ENCODE assay signal across 32 cellular contexts in genomic region chr21:37028579-37028978, GRCh38. TPM values are rescaled to one million over a fixed set of nuclear protein-coding genes. Genes with fewer than 3 reads are reported as not detected.
DNase-seq lines count a peak whose midpoint lies in the region; ATAC-seq, FAIRE-seq and TF ChIP-seq lines count a peak whose summit lies in the region.
"Had no signal": no experiment of that assay in that cellular context is flagged by ENCODE, and none has a peak within 500 bp of the region (broad histone marks: within the 10 kb centered on the region; RNA-seq: fewer than 3 reads in every experiment).

No MANE protein-coding gene starts in this region.

- BruUV-seq in K562 (replicated peaks; lab: Mats Ljungman, UMichigan): no TSS peak

- H3K27ac ChIP-seq in right atrium auricular region: no peak overlapping the region
- H3K27ac ChIP-seq in right cardiac atrium (ENCODE audit: low read length): no peak overlapping the region
- no peak overlapping the region for H3K27ac ChIP-seq in K562 (ENCODE audit: extremely low read depth, low read depth, low read length)
- H3K27ac ChIP-seq: BLaER1, dorsolateral prefrontal cortex, left lung, pancreas, right lobe of liver, SK-N-MC, upper lobe of right lung had no signal

- no peaks in the 10 kb centered on the region for H3K4me1 Mint-ChIP-seq in stimulated activated naive CD8-positive, alpha-beta T cell treated with anti-CD3 and anti-CD28 coated beads, Interleukin-15, amount 100 ng/mL, for 72 hours
- H3K4me1 Mint-ChIP-seq: immature natural killer cell, naive B cell had no signal

- H3K27me3 ChIP-seq in right atrium auricular region (no peaks in the 10 kb centered on the region), right cardiac atrium (ENCODE audit: control insufficient read depth, insufficient read depth) (no peaks in the 10 kb centered on the region), K562 (ENCODE audit: control insufficient read depth in 2 of 2, insufficient read depth in 2 of 2, low read length in 2 of 2) (no peaks in the 10 kb centered on the region)
- H3K27me3 ChIP-seq: BLaER1, dorsolateral prefrontal cortex, left lung, pancreas, right lobe of liver, upper lobe of right lung had no signal

- POLR2A ChIA-PET in K562 (lab: Yijun Ruan, JAX): no interaction called here

- H3K4me2 ChIP-seq in K562 (ENCODE audit: insufficient read depth, low read length): no peak overlapping the region
- H3K4me2 ChIP-seq: BLaER1 had no signal

- TF ChIP-seq CTCF in right atrium auricular region (IDR thresholded peaks at IDR 0.05): no peak
- no peak for TF ChIP-seq CTCF in K562 (IDR thresholded peaks at IDR 0.05 in 2 of 3, conservative IDR thresholded peaks at IDR 0.05 in 1 of 3; ENCODE audit: insufficient read depth in 2 of 3, low read depth in 1 of 3, low read length in 3 of 3)
- no peak for TF ChIP-seq CTCF in foreskin fibroblast (IDR thresholded peaks at IDR 0.05; ENCODE audit: low read depth, low read length)

- TF ChIP-seq EP300 in K562 (IDR thresholded peaks at IDR 0.05; ENCODE audit: low read length): no peak

- H3K36me3 ChIP-seq in right atrium auricular region (no peaks in the 10 kb centered on the region), K562 (ENCODE audit: control insufficient read depth, insufficient read depth, low read length) (no peaks in the 10 kb centered on the region)
- H3K36me3 ChIP-seq: BLaER1, left lung, pancreas, right lobe of liver, upper lobe of right lung had no signal

- no peak overlapping the region for H3K9ac ChIP-seq in K562 (ENCODE audit: insufficient read depth in 1 of 2, low read depth in 2 of 2, low read length in 2 of 2)
- H3K9ac ChIP-seq: BLaER1 had no signal

- in situ Hi-C loops in K562 (cut with MboI): no loop called here

- H3K27ac Mint-ChIP-seq in stimulated activated naive CD8-positive, alpha-beta T cell treated with anti-CD3 and anti-CD28 coated beads, Interleukin-15, amount 100 ng/mL, for 72 hours: no peak overlapping the region
- H3K27ac Mint-ChIP-seq: activated T-cell treated with anti-CD3 and anti-CD28 coated beads, Interleukin-2, amount 50 U/mL, for 24 hours; IgD-negative memory B cell; immature natural killer cell; stimulated activated naive CD8-positive, alpha-beta T cell treated with anti-CD3 and anti-CD28 coated beads, Interleukin-15, Interleukin-2, amounts not matched to agents 100 ng/mL and 50 ng/mL, for 24 hours had no signal

- H3K4me3 ChIP-seq in right atrium auricular region: no peak overlapping the region
- H3K4me3 ChIP-seq in right cardiac atrium (ENCODE audit: low read length): no peak overlapping the region
- H3K4me3 ChIP-seq in K562: no peak overlapping the region
- no peak overlapping the region for H3K4me3 ChIP-seq in foreskin fibroblast (ENCODE audit: low read depth in 1 of 2, low read length in 2 of 2)
- H3K4me3 ChIP-seq: BLaER1, dorsolateral prefrontal cortex, left lung, pancreas, right lobe of liver, SK-N-MC, upper lobe of right lung had no signal

- CTCF ChIA-PET in K562 (lab: Yijun Ruan, JAX; ENCODE audit: low intra/inter-chr PET ratio): no interaction called here

- H2AFZ ChIP-seq in K562 (ENCODE audit: low read depth, low read length): no peak overlapping the region

- TF ChIP-seq POLR2A in K562 (conservative IDR thresholded peaks at IDR 0.05): no peak

- H3K9me1 ChIP-seq in K562 (ENCODE audit: control insufficient read depth, insufficient read depth, low read length): no peaks in the 10 kb centered on the region

- ATAC-seq in right cardiac atrium: no peak
- no peak for ATAC-seq in K562
- no peak for ATAC-seq in stimulated activated naive CD8-positive, alpha-beta T cell treated with anti-CD3 and anti-CD28 coated beads, Interleukin-15, amount 100 ng/mL, for 72 hours
- ATAC-seq: left lung, pancreas, right lobe of liver, upper lobe of right lung had no signal

- 76% methylated on average over 4 of the region's 4 CpGs for WGBS in right cardiac atrium
- WGBS in K562 (ENCODE audit: insufficient coverage, low coverage, missing lambda C conversion rate): 32% methylated on average over 4 of the region's 4 CpGs

- no peaks in the 10 kb centered on the region for H4K20me1 ChIP-seq in K562 (replicated peaks; ENCODE audit: control insufficient read depth, insufficient read depth, low read length)
- H4K20me1 ChIP-seq: BLaER1 had no signal

- intact Hi-C loops in right cardiac atrium (cut with DNase I): no loop called here
- intact Hi-C loops in K562 (cut with micrococcal nuclease): no loop called here

- DNase-seq in right atrium auricular region (ENCODE audit: low spot score) (peak; percentile 50), right cardiac atrium (no peak), K562 (ENCODE audit: extremely low read depth in 1 of 4, low spot score in 3 of 4) (no peak), foreskin fibroblast (peak; percentile 10 to 44), midbrain (lab: John Stamatoyannopoulos, UW) (no peak), SHP77 (lab: John Stamatoyannopoulos, UW) (no peak)
- no peak for DNase-seq in stimulated activated naive CD8-positive, alpha-beta T cell treated with anti-CD3 and anti-CD28 coated beads, Interleukin-15, amount 100 ng/mL, for 72 hours
- no peak for DNase-seq in activated naive CD4-positive, alpha-beta T cell treated with Interleukin-2 at 50 U/mL for 16 hours
- DNase-seq: ACHN; activated CD4-positive, alpha-beta T cell treated with anti-CD3 and anti-CD28 coated beads for 4 hours; activated gamma-delta T cell treated with Interleukin-2 at 50 U/mL for 16 hours; activated T-cell treated with anti-CD3 and anti-CD28 coated beads, Interleukin-2, amount 50 U/mL, for 24 hours; amniotic stem cell; caudate nucleus; dorsolateral prefrontal cortex; foreskin melanocyte; immature natural killer cell; left lung; mesendoderm; naive B cell; NCI-H1436; NCI-H510A; pancreas; right lobe of liver; T-helper 2 cell; upper lobe of right lung had no signal

- H3K4me3 Mint-ChIP-seq in stimulated activated naive CD8-positive, alpha-beta T cell treated with anti-CD3 and anti-CD28 coated beads, Interleukin-15, amount 100 ng/mL, for 72 hours: no peak overlapping the region
- H3K4me3 Mint-ChIP-seq: activated T-cell treated with anti-CD3 and anti-CD28 coated beads, Interleukin-2, amount 50 U/mL, for 24 hours; IgD-negative memory B cell; immature natural killer cell; naive B cell; stimulated activated naive CD8-positive, alpha-beta T cell treated with anti-CD3 and anti-CD28 coated beads, Interleukin-15, Interleukin-2, amounts not matched to agents 100 ng/mL and 50 ng/mL, for 24 hours had no signal

- H3K4me1 ChIP-seq in right atrium auricular region (no peaks in the 10 kb centered on the region), right cardiac atrium (ENCODE audit: control insufficient read depth, insufficient read depth, low read length) (no peaks in the 10 kb centered on the region), K562 (replicated peaks in 1 of 2; ENCODE audit: control insufficient read depth in 2 of 2, insufficient read depth in 2 of 2, low read length in 2 of 2) (no peaks in the 10 kb centered on the region)
- H3K4me1 ChIP-seq: left lung, pancreas, right lobe of liver, upper lobe of right lung had no signal

- H3K9me3 Mint-ChIP-seq in stimulated activated naive CD8-positive, alpha-beta T cell treated with anti-CD3 and anti-CD28 coated beads, Interleukin-15, amount 100 ng/mL, for 72 hours: no peaks in the 10 kb centered on the region
- H3K9me3 Mint-ChIP-seq: activated T-cell treated with anti-CD3 and anti-CD28 coated beads, Interleukin-2, amount 50 U/mL, for 24 hours; IgD-negative memory B cell; stimulated activated naive CD8-positive, alpha-beta T cell treated with anti-CD3 and anti-CD28 coated beads, Interleukin-15, Interleukin-2, amounts not matched to agents 100 ng/mL and 50 ng/mL, for 24 hours had no signal

- H3K27me3 Mint-ChIP-seq in stimulated activated naive CD8-positive, alpha-beta T cell treated with anti-CD3 and anti-CD28 coated beads, Interleukin-15, amount 100 ng/mL, for 72 hours: no peaks in the 10 kb centered on the region
- H3K27me3 Mint-ChIP-seq: activated T-cell treated with anti-CD3 and anti-CD28 coated beads, Interleukin-2, amount 50 U/mL, for 24 hours had no signal

- no peak for FAIRE-seq in K562 (lab: Jason Lieb, UNC)
- FAIRE-seq: endothelial cell of umbilical vein, GM18507, pancreas had no signal

- no peak for TF ChIP-seq RAD21 in K562 (CRISPR knock-in tag; conservative IDR thresholded peaks at IDR 0.05 in 1 of 2, IDR thresholded peaks at IDR 0.05 in 1 of 2)

- H3K9me3 ChIP-seq in right atrium auricular region: no peaks in the 10 kb centered on the region
- no peaks in the 10 kb centered on the region for H3K9me3 ChIP-seq in right cardiac atrium (ENCODE audit: control insufficient read depth, low read length)
- H3K9me3 ChIP-seq in K562 (replicated peaks; ENCODE audit: control insufficient read depth, insufficient read depth, low read depth, low read length): no peaks in the 10 kb centered on the region
- H3K9me3 ChIP-seq: BLaER1, left lung, pancreas, right lobe of liver, upper lobe of right lung had no signal

- H3K79me2 ChIP-seq in K562 (ENCODE audit: control insufficient read depth, insufficient read depth, low read length): no peaks in the 10 kb centered on the region

RNA-seq across cellular contexts. Expression of gene RIPPLY3, which starts 22.1 kb away (rescaled TPM):
- not detected for total RNA-seq in right atrium auricular region
- not detected for total RNA-seq in right cardiac atrium
- not detected for polyA plus RNA-seq in right cardiac atrium
- not detected in 2 replicates for total RNA-seq in K562 (2011; cell fraction: chromatin; rRNA removed; ENCODE audit: low replicate concordance)
- total RNA-seq in K562 (2011; cell fraction: nucleolus; rRNA removed): not detected in 2 replicates
- total RNA-seq in K562 (2011; cell fraction: nucleoplasm; rRNA removed): not detected in 2 replicates
- total RNA-seq in K562 (2014; rRNA removed): not detected in 2 replicates
- total RNA-seq in K562 (2014; rRNA removed; fragmentation: Illumina TruSeq; extraction: Trizol): not detected in 2 replicates
- not detected in 2 replicates for total RNA-seq in K562 (2015; rRNA removed; fragmentation: Illumina TruSeq; extraction: Trizol)
- total RNA-seq in K562 (2021): not detected in 2 replicates
- not detected in 2 replicates for polyA plus RNA-seq in K562 (2011; rRNA removed)
- not detected in 2 replicates for polyA plus RNA-seq in K562 (2011; cell fraction: cytosol; rRNA removed)
- not detected in 2 replicates for polyA plus RNA-seq in K562 (2011; cell fraction: nucleus; rRNA removed)
- not detected in 2 replicates for polyA plus RNA-seq in K562 (2012)
- not detected in 2 replicates for polyA plus RNA-seq in K562 (2014; fragmentation: Illumina TruSeq; extraction: Trizol)
- polyA plus RNA-seq in K562 (2014; fragmentation: Nextera tagmentation; extraction: Ambion mirVana): not detected
- not detected in 2 replicates for polyA plus RNA-seq in K562 (2014; rRNA removed)
- polyA minus RNA-seq in K562 (2011; rRNA and poly(A)+ RNA removed): not detected in 2 replicates
- not detected in 2 replicates for polyA minus RNA-seq in K562 (2011; cell fraction: cytosol; rRNA and poly(A)+ RNA removed)
- not detected in 2 replicates for polyA minus RNA-seq in K562 (2011; cell fraction: nucleus; rRNA and poly(A)+ RNA removed)
- total RNA-seq: endothelial cell of umbilical vein, upper lobe of right lung had no signal
- polyA plus RNA-seq: IgD-negative memory B cell, immature natural killer cell had no signal

RNA-seq across cellular contexts. Expression of gene PIGP, which starts 44.3 kb away (rescaled TPM):
- total RNA-seq in right atrium auricular region (10 to 100 TPM; 26.1 to 37.3 TPM), right cardiac atrium (10 to 100 TPM; 34.5 to 42.5 (median 37.8) TPM), K562 (2014; rRNA removed) (18.3 and 23.3 TPM in 2 replicates), K562 (2014; rRNA removed; fragmentation: Illumina TruSeq; extraction: Trizol) (33.9 and 41.4 TPM in 2 replicates), K562 (2015; rRNA removed; fragmentation: Illumina TruSeq; extraction: Trizol) (28.6 and 35.6 TPM in 2 replicates), K562 (2021) (26.3 and 33.2 TPM in 2 replicates)
- polyA plus RNA-seq in right cardiac atrium (50.8 TPM), K562 (2011; rRNA removed) (61.5 and 72.1 TPM in 2 replicates), K562 (2014; fragmentation: Illumina TruSeq; extraction: Trizol) (40.8 and 50.0 TPM in 2 replicates), K562 (2014; fragmentation: Nextera tagmentation; extraction: Ambion mirVana) (100 to 1,000 TPM; 108 to 122 TPM), K562 (2014; rRNA removed) (25.7 and 36.0 TPM in 2 replicates)
- 14.7 and 23.3 TPM in 2 replicates for total RNA-seq in K562 (2011; cell fraction: chromatin; rRNA removed; ENCODE audit: low replicate concordance)
- 11.3 and 13.5 TPM in 2 replicates for total RNA-seq in K562 (2011; cell fraction: nucleolus; rRNA removed)
- 22.6 and 23.7 TPM in 2 replicates for total RNA-seq in K562 (2011; cell fraction: nucleoplasm; rRNA removed)
- 19.3 and 44.8 TPM in 2 replicates for polyA plus RNA-seq in K562 (2011; cell fraction: cytosol; rRNA removed)
- 16.6 and 25.9 TPM in 2 replicates for polyA plus RNA-seq in K562 (2011; cell fraction: nucleus; rRNA removed)
- 35.4 and 65.1 TPM in 2 replicates for polyA plus RNA-seq in K562 (2012)
- polyA minus RNA-seq in K562 (2011; rRNA and poly(A)+ RNA removed): 20.4 and 27.9 TPM in 2 replicates
- polyA minus RNA-seq in K562 (2011; cell fraction: cytosol; rRNA and poly(A)+ RNA removed): 6.1 and 13.9 TPM in 2 replicates
- polyA minus RNA-seq in K562 (2011; cell fraction: nucleus; rRNA and poly(A)+ RNA removed): 9.2 and 12.9 TPM in 2 replicates

RNA-seq across cellular contexts. Expression of gene TTC3, which starts 44.5 kb away (rescaled TPM):
- total RNA-seq in right atrium auricular region: 100 to 1,000 TPM in 1 of 2 donors, 10 to 100 TPM in 1; 63.6 to 111 TPM
- 10 to 100 TPM; 62.5 to 77.8 (median 70.9) TPM for total RNA-seq in right cardiac atrium
- 17.9 TPM for polyA plus RNA-seq in right cardiac atrium
- 68.3 and 340 TPM in 2 replicates for total RNA-seq in K562 (2011; cell fraction: chromatin; rRNA removed; ENCODE audit: low replicate concordance)
- 36.7 and 62.0 TPM in 2 replicates for total RNA-seq in K562 (2011; cell fraction: nucleolus; rRNA removed)
- 111 and 148 TPM in 2 replicates for total RNA-seq in K562 (2011; cell fraction: nucleoplasm; rRNA removed)
- total RNA-seq in K562 (2014; rRNA removed): 92.0 and 120 TPM in 2 replicates
- total RNA-seq in K562 (2014; rRNA removed; fragmentation: Illumina TruSeq; extraction: Trizol): 76.9 and 79.7 TPM in 2 replicates
- total RNA-seq in K562 (2015; rRNA removed; fragmentation: Illumina TruSeq; extraction: Trizol): 78.7 and 84.1 TPM in 2 replicates
- 70.2 and 72.3 TPM in 2 replicates for total RNA-seq in K562 (2021)
- polyA plus RNA-seq in K562 (2011; rRNA removed): 50.9 and 55.2 TPM in 2 replicates
- 23.6 and 27.3 TPM in 2 replicates for polyA plus RNA-seq in K562 (2011; cell fraction: cytosol; rRNA removed)
- 76.0 and 95.6 TPM in 2 replicates for polyA plus RNA-seq in K562 (2011; cell fraction: nucleus; rRNA removed)
- 39.0 and 63.6 TPM in 2 replicates for polyA plus RNA-seq in K562 (2012)
- 55.2 and 59.5 TPM in 2 replicates for polyA plus RNA-seq in K562 (2014; fragmentation: Illumina TruSeq; extraction: Trizol)
- 10 to 100 TPM; 17.5 to 20.2 TPM for polyA plus RNA-seq in K562 (2014; fragmentation: Nextera tagmentation; extraction: Ambion mirVana)
- 43.8 and 45.5 TPM in 2 replicates for polyA plus RNA-seq in K562 (2014; rRNA removed)
- 113 and 162 TPM in 2 replicates for polyA minus RNA-seq in K562 (2011; rRNA and poly(A)+ RNA removed)
- 61.4 and 64.4 TPM in 2 replicates for polyA minus RNA-seq in K562 (2011; cell fraction: cytosol; rRNA and poly(A)+ RNA removed)
- 81.3 and 164 TPM in 2 replicates for polyA minus RNA-seq in K562 (2011; cell fraction: nucleus; rRNA and poly(A)+ RNA removed)

Comparison
In these comparisons a context has a peak if more than half of its experiments do, and no peak if none do; other contexts are left out.
1. DNase-seq: peak in right atrium auricular region (single experiment) and foreskin fibroblast (2 of 2); none in right cardiac atrium (0 of 3), K562 (0 of 4), midbrain (single experiment), SHP77 (0 of 2), stimulated activated naive CD8-positive, alpha-beta T cell treated with anti-CD3 and anti-CD28 coated beads, Interleukin-15, amount 100 ng/mL, for 72 hours (0 of 2) and activated naive CD4-positive, alpha-beta T cell treated with Interleukin-2 at 50 U/mL for 16 hours (single experiment).